ENCODE assay signal across 8 cellular contexts in the genomic region with DNA sequence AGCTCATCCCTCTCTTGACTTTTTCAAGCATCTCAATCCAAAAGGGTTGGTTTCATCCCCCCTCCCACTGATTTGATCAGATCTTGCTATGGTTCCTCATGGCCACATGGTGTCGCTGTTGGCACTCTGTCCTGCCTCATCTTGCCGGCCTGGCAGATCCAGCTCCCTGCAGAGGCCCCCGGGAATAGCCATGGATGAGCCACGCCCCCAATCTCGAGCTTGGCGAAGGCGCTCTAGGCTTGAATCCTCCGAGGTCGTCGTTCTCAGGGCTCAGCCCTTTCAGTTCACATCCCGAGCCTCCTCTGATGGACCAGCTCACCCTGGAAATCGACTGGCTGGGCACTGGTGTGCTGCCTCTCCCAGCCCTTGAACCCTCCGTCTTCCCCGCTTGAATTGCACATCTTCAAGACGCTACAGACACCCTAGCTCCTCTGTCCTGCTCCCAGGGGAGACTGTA.
DNase-seq lines count a peak whose midpoint lies in the region; ATAC-seq, FAIRE-seq and TF ChIP-seq lines count a peak whose summit lies in the region.

No MANE protein-coding gene starts in this region.

- H3K4me3 Mint-ChIP-seq in activated T-helper 17 cell treated with anti-CD3 and anti-CD28 coated beads, Interleukin-2, amount 50 U/mL, for 72 hours: no peak overlapping the region

- no peak overlapping the region for H3K27ac Mint-ChIP-seq in activated T-helper 17 cell treated with anti-CD3 and anti-CD28 coated beads, Interleukin-2, amount 50 U/mL, for 72 hours

- H3K36me3 ChIP-seq in A673 (ENCODE audit: insufficient read depth, low read length, poor library complexity, severe bottlenecking): no peaks in the 10 kb centered on the region
- H3K36me3 ChIP-seq in SK-N-MC (ENCODE audit: insufficient read depth, low read length): no peaks in the 10 kb centered on the region
- H3K36me3 ChIP-seq in lung (ENCODE audit: control insufficient read depth in 2 of 2, insufficient read depth in 2 of 2, low read length in 2 of 2): no peaks in the 10 kb centered on the region
- no peaks in the 10 kb centered on the region for H3K36me3 ChIP-seq in stomach smooth muscle (ENCODE audit: control insufficient read depth in 2 of 2, insufficient read depth in 2 of 2, low read length in 2 of 2)

- peak; percentile 74 for FAIRE-seq in endometrium (lab: Jason Lieb, UNC)

- WGBS in lung, 2 donors: 6 to 9% methylated on average over 15 of the region's 15 CpGs

- ATAC-seq in lung (ENCODE audit: insufficient read depth, low FRiP score): peak; percentile 66
- no peak for ATAC-seq in activated T-helper 17 cell treated with anti-CD3 and anti-CD28 coated beads, Interleukin-2, amount 50 U/mL, for 72 hours (replicated peaks)

- POLR2A ChIA-PET in A673 (lab: Charles Lee; ENCODE audit: low non-redundant PET): no interaction called here

- no peaks in the 10 kb centered on the region for H3K9me3 Mint-ChIP-seq in activated T-helper 17 cell treated with anti-CD3 and anti-CD28 coated beads, Interleukin-2, amount 50 U/mL, for 72 hours

- no TSS peak for BruUV-seq in A673 (replicated peaks; lab: Mats Ljungman, UMichigan)

- H3K27me3 Mint-ChIP-seq in activated T-helper 17 cell treated with anti-CD3 and anti-CD28 coated beads, Interleukin-2, amount 50 U/mL, for 72 hours: peaks cover 16% of the 10 kb centered on the region

- H3K27ac ChIP-seq in A673 (ENCODE audit: low read depth, low read length, poor library complexity, severe bottlenecking) (no peak overlapping the region), SK-N-MC (no peak overlapping the region), lung (ENCODE audit: low read depth in 1 of 2, low read length in 1 of 2) (no peak overlapping the region), stomach smooth muscle (ENCODE audit: low read length) (no peak overlapping the region)

- H3K4me3 ChIP-seq in A673 (ENCODE audit: low read depth, low read length, poor library complexity, severe bottlenecking) (peak overlapping the region; percentile 35), SK-N-MC (peak overlapping the region; percentile 73), lung (no peak overlapping the region), stomach smooth muscle (ENCODE audit: low read length in 2 of 2) (peak overlapping the region; percentile 56 to 68)

- H3K9me3 ChIP-seq in A673 (ENCODE audit: low read depth, low read length, poor library complexity, severe bottlenecking) (no peaks in the 10 kb centered on the region), SK-N-MC (ENCODE audit: low read depth, low read length) (no peaks in the 10 kb centered on the region), lung (ENCODE audit: control insufficient read depth in 2 of 2, insufficient read depth in 1 of 2, low read length in 1 of 2) (peaks cover 0 to 1% of the 10 kb centered on the region in 2 donors), stomach smooth muscle (ENCODE audit: control insufficient read depth in 2 of 2, low read length in 2 of 2) (no peaks in the 10 kb centered on the region)

- no peaks in the 10 kb centered on the region for H3K36me3 Mint-ChIP-seq in activated T-helper 17 cell treated with anti-CD3 and anti-CD28 coated beads, Interleukin-2, amount 50 U/mL, for 72 hours (ENCODE audit: low read depth)

- intact Hi-C loops in A673 (cut with micrococcal nuclease; ENCODE audit: unreplicated experiment): loop anchor here (1.0 to 10.0 kb wide), 5 partner anchors 140 to 547 kb away; no protein-coding TSS in a partner anchor

- CTCF ChIA-PET in A673 (lab: Charles Lee): interaction anchor here (0.5 to 1.3 kb wide), 5 partner anchors 10 to 325 kb away, joined by 3 to 19 read pairs (median 3); no protein-coding TSS in a partner anchor

- DNase-seq in A673 (ENCODE audit: low spot score) (peak; percentile 91), NCI-H1092 (lab: John Stamatoyannopoulos, UW) (peak; percentile 84), SK-N-MC (ENCODE audit: low read depth, low spot score) (peak; percentile 75), lung (ENCODE audit: low spot score) (peak; percentile 61)

- no peaks in the 10 kb centered on the region for H3K27me3 ChIP-seq in A673 (replicated peaks; ENCODE audit: insufficient read depth, low read depth, low read length, poor library complexity)
- no peaks in the 10 kb centered on the region for H3K27me3 ChIP-seq in lung (ENCODE audit: control insufficient read depth, insufficient read depth)
- H3K27me3 ChIP-seq in stomach smooth muscle (ENCODE audit: control insufficient read depth in 1 of 2, insufficient read depth in 2 of 2, low read length in 2 of 2): peaks cover 0 to 2% of the 10 kb centered on the region in 2 donors

- H3K4me1 Mint-ChIP-seq in activated T-helper 17 cell treated with anti-CD3 and anti-CD28 coated beads, Interleukin-2, amount 50 U/mL, for 72 hours: no peaks in the 10 kb centered on the region

- H3K4me1 ChIP-seq in A673 (ENCODE audit: insufficient read depth, low read length, poor library complexity, severe bottlenecking) (peaks cover 7% of the 10 kb centered on the region), lung (ENCODE audit: control insufficient read depth in 2 of 2, insufficient read depth in 2 of 2, low read length in 2 of 2) (no peaks in the 10 kb centered on the region), stomach smooth muscle (ENCODE audit: control insufficient read depth, insufficient read depth, low read length) (peaks cover 4% of the 10 kb centered on the region)

- no peak overlapping the region for H3K9ac ChIP-seq in SK-N-MC (ENCODE audit: insufficient read length)
- H3K9ac ChIP-seq in stomach smooth muscle (ENCODE audit: low read length in 2 of 2): peak overlapping the region in 1 of 2 donors; percentile 29

- peak; percentile 93 for TF ChIP-seq CTCF in A673 (conservative IDR thresholded peaks at IDR 0.05; ENCODE audit: low read depth, low read length)
- TF ChIP-seq CTCF in GM12872 (IDR thresholded peaks at IDR 0.05; ENCODE audit: insufficient read depth, low read depth, low read length): peak; percentile 81
- TF ChIP-seq CTCF in lung (IDR thresholded peaks at IDR 0.05; ENCODE audit: control extremely low read depth, extremely low read depth): peak; percentile 56
